ENCODE assay signal across 20 cellular contexts in the genomic region with DNA sequence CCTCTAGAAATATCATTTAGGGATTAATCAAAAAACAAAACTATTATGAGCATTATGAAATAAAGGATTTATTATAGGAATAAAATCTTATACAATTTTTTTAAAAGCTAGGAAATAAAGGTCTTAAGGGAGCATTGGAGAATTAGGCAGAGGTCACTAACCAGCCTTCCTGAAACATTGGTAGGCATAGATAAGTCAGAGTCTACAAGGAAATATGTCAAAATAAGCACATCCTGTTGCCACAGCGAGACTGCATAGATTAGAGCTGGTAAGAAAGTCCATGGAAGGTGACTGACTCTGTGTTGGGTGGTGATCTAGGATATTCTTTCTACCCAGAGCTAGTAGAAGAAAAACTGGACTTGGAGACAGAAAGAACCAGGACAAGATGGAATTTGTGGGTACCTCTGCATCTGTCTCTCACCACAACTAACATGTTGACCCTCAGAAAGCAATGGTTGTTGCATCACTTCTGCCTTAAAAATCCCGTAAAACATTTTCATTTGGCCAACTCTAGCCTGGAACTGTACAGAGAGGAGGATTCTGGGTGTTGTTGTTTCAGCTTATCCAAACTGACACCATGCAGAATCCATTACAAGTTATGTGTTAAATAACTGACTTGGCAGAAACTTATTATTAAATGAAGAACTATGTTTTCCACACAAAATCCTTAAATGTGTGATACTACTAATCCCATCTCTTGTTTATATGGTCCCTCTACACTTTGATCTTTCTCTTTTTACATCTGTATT.
"Had no signal": no experiment of that assay in that cellular context is flagged by ENCODE, and none has a peak within 500 bp of the region (broad histone marks: within the 10 kb centered on the region; RNA-seq: fewer than 3 reads in every experiment).

No MANE protein-coding gene starts in this region.

- DNase-seq: effector memory CD4-positive, alpha-beta T cell; gastrocnemius medialis; glutamatergic neuron; kidney; left cardiac atrium; left ventricle myocardium superior; mammary epithelial cell; naive thymus-derived CD4-positive, alpha-beta T cell; nephron progenitor cell; psoas muscle; sigmoid colon; stimulated activated CD4-positive, alpha-beta T cell treated with anti-CD3 and anti-CD28 coated beads, Interleukin-2, amount 100 ng/mL, for 48 hours; stimulated activated naive CD4-positive, alpha-beta T cell treated with Interleukin-2 at 50 U/mL for 16 hours; upper lobe of left lung; uterus had no signal

- H3K4me1 ChIP-seq: esophagus muscularis mucosa, gastrocnemius medialis, psoas muscle, sigmoid colon, upper lobe of left lung, uterus had no signal

- FAIRE-seq: endometrium, kidney had no signal

- ATAC-seq: gastrocnemius medialis; left cardiac atrium; left ventricle myocardium superior; naive thymus-derived CD4-positive, alpha-beta T cell; psoas muscle had no signal

- H3K4me3 ChIP-seq: coronary artery, esophagus muscularis mucosa, gastrocnemius medialis, psoas muscle, sigmoid colon, skin epidermis, upper lobe of left lung, uterus had no signal

- H3K9me3 ChIP-seq: esophagus muscularis mucosa, gastrocnemius medialis, psoas muscle, sigmoid colon, upper lobe of left lung, uterus had no signal

- H3K27ac ChIP-seq: coronary artery, epithelial cell of prostate, esophagus muscularis mucosa, gastrocnemius medialis, psoas muscle, sigmoid colon, skin epidermis, upper lobe of left lung, uterus had no signal

- H3K27me3 ChIP-seq: esophagus muscularis mucosa, gastrocnemius medialis, sigmoid colon, upper lobe of left lung, uterus had no signal

- H3K36me3 ChIP-seq: esophagus muscularis mucosa, gastrocnemius medialis, sigmoid colon, upper lobe of left lung, uterus had no signal
